ENCODE assay signal across 11 cellular contexts in genomic region chr10:122149138-122149606, GRCh38.
DNase-seq lines count a peak whose midpoint lies in the region; ATAC-seq and TF ChIP-seq lines count a peak whose summit lies in the region.
"Had no signal": no experiment of that assay in that cellular context is flagged by ENCODE, and none has a peak within 500 bp of the region (broad histone marks: within the 10 kb centered on the region; RNA-seq: fewer than 3 reads in every experiment).

No MANE protein-coding gene starts in this region.

- DNase-seq in endothelial cell (ENCODE audit: low spot score) = peak; percentile 15
- no peak for DNase-seq in mesothelial cell of epicardium (ENCODE audit: low spot score in 2 of 2, unreplicated experiment in 2 of 2)
- no peak for DNase-seq in LoVo (ENCODE audit: low spot score)
- DNase-seq in NCI-H1694 (lab: John Stamatoyannopoulos, UW) = no peak
- no peak for DNase-seq in foreskin keratinocyte
- DNase-seq in GM13976 (ENCODE audit: low spot score) = no peak
- DNase-seq: activated naive CD4-positive, alpha-beta T cell treated with anti-CD3 and anti-CD28 coated beads for 36 hours; Calu3; left colon had no signal

- H3K27me3 ChIP-seq in HUES6 (ENCODE audit: control insufficient read depth, insufficient read depth, low read length) (no peaks in the 10 kb centered on the region), subcutaneous abdominal adipose tissue (ENCODE audit: control insufficient read depth in 5 of 5, insufficient read depth in 4 of 5, low read length in 5 of 5) (no peaks in the 10 kb centered on the region), foreskin keratinocyte (no peaks in the 10 kb centered on the region)

- peaks cover 10% of the 10 kb centered on the region for H3K9me3 ChIP-seq in HUES6 (ENCODE audit: control insufficient read depth, insufficient read depth, low read depth, low read length)
- H3K9me3 ChIP-seq in subcutaneous abdominal adipose tissue (ENCODE audit: control insufficient read depth in 5 of 5, low read length in 5 of 5) = peaks cover 0 to 3% (median 0%) of the 10 kb centered on the region in 5 donors

- H3K4me3 Mint-ChIP-seq in endothelial cell (ENCODE audit: unreplicated experiment) (peak overlapping the region; percentile 37), mesothelial cell of epicardium (no peak overlapping the region)
- H3K4me3 Mint-ChIP-seq: activated naive CD4-positive, alpha-beta T cell treated with anti-CD3 and anti-CD28 coated beads for 36 hours had no signal

- H3K9ac ChIP-seq in HUES6 (ENCODE audit: low read length) (peak overlapping the region; percentile 14), subcutaneous abdominal adipose tissue (ENCODE audit: low read length in 5 of 5) (no peak overlapping the region)

- TF ChIP-seq CTCF in endothelial cell (IDR thresholded peaks at IDR 0.05; ENCODE audit: unreplicated experiment) = no peak
- TF ChIP-seq CTCF in mesothelial cell of epicardium (IDR thresholded peaks at IDR 0.05; ENCODE audit: unreplicated experiment) = no peak
- TF ChIP-seq CTCF in foreskin keratinocyte (conservative IDR thresholded peaks at IDR 0.05) = no peak
- TF ChIP-seq CTCF in GM13976 (IDR thresholded peaks at IDR 0.05; ENCODE audit: borderline replicate concordance, control extremely low read depth, extremely low read depth, insufficient read depth, missing control alignments) = no peak

- H3K4me3 ChIP-seq in HUES6 (ENCODE audit: low read depth, low read length) (no peak overlapping the region), subcutaneous abdominal adipose tissue (ENCODE audit: low read depth in 1 of 5, low read length in 5 of 5) (peak overlapping the region in 2 of 5 donors; percentile 27 to 47)

- no peaks in the 10 kb centered on the region for H3K9me3 Mint-ChIP-seq in endothelial cell (ENCODE audit: unreplicated experiment)
- H3K9me3 Mint-ChIP-seq in mesothelial cell of epicardium = peaks cover 9% of the 10 kb centered on the region

- peak overlapping the region; percentile 99 for H3K27ac Mint-ChIP-seq in endothelial cell (ENCODE audit: unreplicated experiment)
- H3K27ac Mint-ChIP-seq in mesothelial cell of epicardium = peak overlapping the region; percentile 37
- H3K27ac Mint-ChIP-seq: activated naive CD4-positive, alpha-beta T cell treated with anti-CD3 and anti-CD28 coated beads for 36 hours had no signal

- H3K36me3 Mint-ChIP-seq in endothelial cell (ENCODE audit: low read depth, unreplicated experiment) (peaks cover 13% of the 10 kb centered on the region), mesothelial cell of epicardium (peaks cover 21% of the 10 kb centered on the region)

- peaks cover 16% of the 10 kb centered on the region; the same call in 1 of the 2 replicates for H3K36me3 ChIP-seq in HUES6 (ENCODE audit: control insufficient read depth, insufficient read depth, low read length)
- H3K36me3 ChIP-seq in subcutaneous abdominal adipose tissue (ENCODE audit: control insufficient read depth in 5 of 5, insufficient read depth in 5 of 5, low read length in 5 of 5) = peaks cover 0 to 15% (median 10%) of the 10 kb centered on the region in 5 donors

- peaks cover 27% of the 10 kb centered on the region for H3K4me1 Mint-ChIP-seq in endothelial cell (ENCODE audit: unreplicated experiment)
- H3K4me1 Mint-ChIP-seq in mesothelial cell of epicardium = peaks cover 15% of the 10 kb centered on the region

- H3K27me3 Mint-ChIP-seq in endothelial cell (ENCODE audit: unreplicated experiment) (peaks cover 15% of the 10 kb centered on the region), mesothelial cell of epicardium (ENCODE audit: low read depth) (no peaks in the 10 kb centered on the region)

- H3K4me1 ChIP-seq in HUES6 (ENCODE audit: control insufficient read depth, insufficient read depth, low read length) (peaks cover 26% of the 10 kb centered on the region; the same call in 1 of the 2 replicates), subcutaneous abdominal adipose tissue (ENCODE audit: control insufficient read depth in 5 of 5, insufficient read depth in 5 of 5, low read length in 5 of 5) (peaks cover 17 to 52% (median 36%) of the 10 kb centered on the region in 5 donors), foreskin keratinocyte (no peaks in the 10 kb centered on the region)

- ATAC-seq in foreskin keratinocyte = no peak
- ATAC-seq: left colon had no signal

- H3K27ac ChIP-seq in HUES6 (ENCODE audit: low read depth, low read length) = no peak overlapping the region
- H3K27ac ChIP-seq in subcutaneous abdominal adipose tissue (ENCODE audit: low read depth, low read length) = peak overlapping the region; percentile 79
- H3K27ac ChIP-seq in foreskin keratinocyte = no peak overlapping the region

- in situ Hi-C loops in GM13976 (cut with MboI; ENCODE audit: low sequenced_read_pairs, unreplicated experiment) = no loop called here
